20 cellular contexts compared by ENCODE assay signal in genomic region chr5:16712178-16712577, GRCh38.
A peak's percentile ranks its signal among the peaks of the same experiment; 100 is the strongest.
DNase-seq lines count a peak whose midpoint lies in the region; ATAC-seq and TF ChIP-seq lines count a peak whose summit lies in the region.
"Had no signal": no experiment of that assay in that cellular context is flagged by ENCODE, and none has a peak within 500 bp of the region (broad histone marks: within the 10 kb centered on the region; RNA-seq: fewer than 3 reads in every experiment).

No MANE protein-coding gene starts in this region.

- no peaks in the 10 kb centered on the region for H3K9me2 ChIP-seq in GM23338 (ENCODE audit: insufficient read depth)

- no peak for DNase-seq in GM23338 (ENCODE audit: low spot score)
- DNase-seq in NCI-H2081 treated with DMSO at 0.1 percent for 48 hours (lab: John Stamatoyannopoulos, UW), result peak; percentile 81
- DNase-seq in dorsolateral prefrontal cortex, result no peak
- DNase-seq in nephron progenitor cell, result no peak
- no peak for DNase-seq in gastrocnemius medialis
- no peak for DNase-seq in CD14-positive monocyte (ENCODE audit: low spot score)
- DNase-seq: activated CD4-positive, alpha-beta T cell treated with anti-CD3 and anti-CD28 coated beads for 48 hours; activated effector memory CD4-positive, alpha-beta T cell treated with anti-CD3 and anti-CD28 coated beads, Interleukin-2, amount 50 U/mL, for 16 hours; CD4-positive, alpha-beta memory T cell; DMS79; esophagus squamous epithelium; NCI-H2227 treated with DMSO at 0.1 percent for 48 hours; occipital lobe; sigmoid colon; stimulated activated naive CD4-positive, alpha-beta T cell had no signal

- peaks cover 5% of the 10 kb centered on the region; the same call in 1 of the 2 replicates for H3F3A ChIP-seq in GM23338 (replicated peaks; ENCODE audit: low read depth)

- peak overlapping the region; percentile 77; the same call in 1 of the 2 replicates for H3K4me2 ChIP-seq in GM23338

- H3K27me3 ChIP-seq in GM23338 (ENCODE audit: insufficient read depth) (no peaks in the 10 kb centered on the region), dorsolateral prefrontal cortex (no peaks in the 10 kb centered on the region), gastrocnemius medialis (no peaks in the 10 kb centered on the region)
- H3K27me3 ChIP-seq: esophagus squamous epithelium, sigmoid colon, tibial nerve had no signal

- H3K4me3 ChIP-seq in GM23338 (no peak overlapping the region), dorsolateral prefrontal cortex (peak overlapping the region in 49 of 59 donors; percentile 14 to 70 (median 57)), gastrocnemius medialis (no peak overlapping the region)
- H3K4me3 ChIP-seq: esophagus squamous epithelium, K562, sigmoid colon, tibial nerve had no signal

- intact Hi-C loops in dorsolateral prefrontal cortex (cut with DNase I) (no loop called here), gastrocnemius medialis (cut with DNase I; ENCODE audit: low total_unique reads) (no loop called here), CD14-positive monocyte (cut with micrococcal nuclease) (no loop called here)

- no peak overlapping the region for H2AFZ ChIP-seq in GM23338

- H3K36me3 Mint-ChIP-seq in GM23338 (ENCODE audit: low read depth), result peaks cover 43% of the 10 kb centered on the region
- peaks cover 66% of the 10 kb centered on the region for H3K36me3 Mint-ChIP-seq in nephron progenitor cell (ENCODE audit: low read depth)
- peaks cover 0 to 5% of the 10 kb centered on the region in 2 donors for H3K36me3 Mint-ChIP-seq in CD14-positive monocyte
- H3K36me3 Mint-ChIP-seq: CD4-positive, alpha-beta memory T cell had no signal

- no peaks in the 10 kb centered on the region for H3K9me3 ChIP-seq in gastrocnemius medialis
- H3K9me3 ChIP-seq: esophagus squamous epithelium, sigmoid colon, tibial nerve had no signal

- H3K27ac ChIP-seq in GM23338 (ENCODE audit: low read depth), result no peak overlapping the region; the same call in 1 of the 2 replicates
- peak overlapping the region in 57 of 59 donors; percentile 1 to 94 (median 83) for H3K27ac ChIP-seq in dorsolateral prefrontal cortex
- H3K27ac ChIP-seq in gastrocnemius medialis, result no peak overlapping the region
- H3K27ac ChIP-seq: sigmoid colon had no signal

- H3K79me2 ChIP-seq in GM23338 (replicated peaks; ENCODE audit: insufficient read depth), result peaks cover 97% of the 10 kb centered on the region

- H3K4me1 Mint-ChIP-seq in GM23338, result peaks cover 42% of the 10 kb centered on the region
- peaks cover 36% of the 10 kb centered on the region for H3K4me1 Mint-ChIP-seq in nephron progenitor cell
- peaks cover 7% of the 10 kb centered on the region for H3K4me1 Mint-ChIP-seq in CD14-positive monocyte
- H3K4me1 Mint-ChIP-seq: CD4-positive, alpha-beta memory T cell had no signal

- peaks cover 44% of the 10 kb centered on the region for H4K20me1 ChIP-seq in GM23338 (replicated peaks; ENCODE audit: insufficient read depth)

- H3K36me3 ChIP-seq in GM23338 (ENCODE audit: insufficient read depth), result peaks cover 43% of the 10 kb centered on the region
- H3K36me3 ChIP-seq in gastrocnemius medialis, result no peaks in the 10 kb centered on the region
- H3K36me3 ChIP-seq: sigmoid colon had no signal

- ATAC-seq in GM23338, result no peak
- ATAC-seq in GM21360 (IDR thresholded peaks at IDR 0.05; ENCODE audit: unreplicated experiment), result no peak
- no peak for ATAC-seq in GM21825 (IDR thresholded peaks at IDR 0.05; ENCODE audit: unreplicated experiment)
- ATAC-seq in gastrocnemius medialis, result no peak
- ATAC-seq: K562, left lobe of liver had no signal

- no peaks in the 10 kb centered on the region; the same call in 2 of the 3 replicates for H3K9me3 Mint-ChIP-seq in GM23338
- H3K9me3 Mint-ChIP-seq in nephron progenitor cell, result no peaks in the 10 kb centered on the region
- peaks cover 0 to 1% (median 0%) of the 10 kb centered on the region in 7 donors for H3K9me3 Mint-ChIP-seq in CD14-positive monocyte

- H3K27ac Mint-ChIP-seq in GM23338 (no peak overlapping the region), nephron progenitor cell (peak overlapping the region; percentile 98), CD14-positive monocyte (no peak overlapping the region)
- H3K27ac Mint-ChIP-seq: CD4-positive, alpha-beta memory T cell had no signal

- H3K4me1 ChIP-seq in GM23338 (ENCODE audit: insufficient read depth) (peaks cover 47% of the 10 kb centered on the region), gastrocnemius medialis (no peaks in the 10 kb centered on the region)
- H3K4me1 ChIP-seq: sigmoid colon had no signal

- peaks cover 16% of the 10 kb centered on the region for H3K27me3 Mint-ChIP-seq in GM23338 (ENCODE audit: insufficient read depth, low read depth, poor library complexity)
- H3K27me3 Mint-ChIP-seq in nephron progenitor cell (ENCODE audit: low read depth, poor library complexity), result peaks cover 2% of the 10 kb centered on the region
- peaks cover 0 to 3% (median 0%) of the 10 kb centered on the region in 3 donors for H3K27me3 Mint-ChIP-seq in CD14-positive monocyte (ENCODE audit: low read depth in 3 of 3)

- in situ Hi-C loops in gastrocnemius medialis (cut with MboI; ENCODE audit: low sequenced_read_pairs in 4 of 4), result no loop called here

- TF ChIP-seq CTCF in GM23338 (conservative IDR thresholded peaks at IDR 0.05; ENCODE audit: low read depth in 2 of 2), result no peak
- no peak for TF ChIP-seq CTCF in dorsolateral prefrontal cortex (IDR thresholded peaks at IDR 0.05 in 54 of 56, conservative IDR thresholded peaks at IDR 0.05 in 2 of 56; ENCODE audit: low read depth in 1 of 56, partially characterized antibody in 56 of 56)
- no peak for TF ChIP-seq CTCF in nephron progenitor cell (IDR thresholded peaks at IDR 0.05)
- no peak for TF ChIP-seq CTCF in gastrocnemius medialis (IDR thresholded peaks at IDR 0.05 in 4 of 5, conservative IDR thresholded peaks at IDR 0.05 in 1 of 5)
- TF ChIP-seq CTCF in CD14-positive monocyte (IDR thresholded peaks at IDR 0.05), result no peak

- no peak overlapping the region for H3K4me3 Mint-ChIP-seq in GM23338
- H3K4me3 Mint-ChIP-seq in nephron progenitor cell, result peak overlapping the region; percentile 75
- no peak overlapping the region for H3K4me3 Mint-ChIP-seq in CD14-positive monocyte
- H3K4me3 Mint-ChIP-seq: CD4-positive, alpha-beta memory T cell had no signal

- TF ChIP-seq POLR2A in gastrocnemius medialis (IDR thresholded peaks at IDR 0.05), result no peak

TF ChIP-seq in GM23338, 12 proteins besides CTCF, POLR2A, EP300 and RAD21:
- TF ChIP-seq STAT1 (IDR thresholded peaks at IDR 0.05; ENCODE audit: unreplicated experiment) (no peak), CREB1 (CRISPR knock-in tag; IDR thresholded peaks at IDR 0.05; ENCODE audit: low read depth) (no peak), ZNF114 (CRISPR knock-in tag; IDR thresholded peaks at IDR 0.05) (no peak), POLR2AphosphoS5 (IDR thresholded peaks at IDR 0.05; ENCODE audit: low read depth) (no peak), NANOG (IDR thresholded peaks at IDR 0.05; ENCODE audit: borderline replicate concordance) (no peak), EZH2phosphoT487 (IDR thresholded peaks at IDR 0.05; ENCODE audit: unreplicated experiment) (no peak)

Comparison
In these comparisons a context has a peak if more than half of its experiments do, and no peak if none do; other contexts are left out.
1. H3K27ac ChIP-seq: peak in dorsolateral prefrontal cortex (57 of 59); none in GM23338 (single experiment) and gastrocnemius medialis (0 of 4).
2. H3K4me3 ChIP-seq: peak in dorsolateral prefrontal cortex (49 of 59); none in GM23338 (single experiment) and gastrocnemius medialis (0 of 4).